In genomic region chr2:167784071-167784400, GRCh38 we compare ENCODE assay signal across 19 cellular contexts.
DNase-seq lines count a peak whose midpoint lies in the region; ATAC-seq and TF ChIP-seq lines count a peak whose summit lies in the region.
"Had no signal": no experiment of that assay in that cellular context is flagged by ENCODE, and none has a peak within 500 bp of the region (broad histone marks: within the 10 kb centered on the region; RNA-seq: fewer than 3 reads in every experiment).

No MANE protein-coding gene starts in this region.

- TF ChIP-seq POLR2A in stomach (IDR thresholded peaks at IDR 0.05): no peak

- no peaks in the 10 kb centered on the region for H3K36me3 ChIP-seq in stomach
- H3K36me3 ChIP-seq: neutrophil, upper lobe of left lung had no signal

- H3K9me3 ChIP-seq in stomach: no peaks in the 10 kb centered on the region
- H3K9me3 ChIP-seq: neutrophil, upper lobe of left lung had no signal

- peaks cover 0 to 8% (median 0%) of the 10 kb centered on the region in 4 donors for H3K4me1 ChIP-seq in stomach
- H3K4me1 ChIP-seq: upper lobe of left lung had no signal

- no peak for TF ChIP-seq EP300 in stomach (IDR thresholded peaks at IDR 0.05)

- H3K36me3 Mint-ChIP-seq in glutamatergic neuron (ENCODE audit: unreplicated experiment): no peaks in the 10 kb centered on the region
- H3K36me3 Mint-ChIP-seq in progenitor cell of endocrine pancreas (ENCODE audit: insufficient read depth): peaks cover 7% of the 10 kb centered on the region
- H3K36me3 Mint-ChIP-seq: CD8-positive, alpha-beta T cell; mesothelial cell of epicardium had no signal

- intact Hi-C loops in stomach (cut with DNase I; ENCODE audit: low total_unique reads): no loop called here

- no peak overlapping the region for H3K27ac ChIP-seq in stomach
- H3K27ac ChIP-seq: neutrophil, upper lobe of left lung had no signal

- H3K4me3 ChIP-seq in stomach: no peak overlapping the region
- H3K4me3 ChIP-seq: upper lobe of left lung had no signal

- ATAC-seq in HG02610 (IDR thresholded peaks at IDR 0.05; ENCODE audit: unreplicated experiment) (no peak), left lobe of liver (no peak)
- ATAC-seq: CD8-positive, alpha-beta T cell; Panc1; right cardiac atrium; stimulated activated naive CD8-positive, alpha-beta T cell treated with anti-CD3 and anti-CD28 coated beads, Interleukin-15, Interleukin-2, amounts not matched to agents 100 U/mL and 50 U/mL, for 24 hours had no signal

- H3K9me3 Mint-ChIP-seq in glutamatergic neuron (ENCODE audit: unreplicated experiment) (peaks cover 8% of the 10 kb centered on the region), progenitor cell of endocrine pancreas (ENCODE audit: low read depth) (peaks cover 8% of the 10 kb centered on the region)
- H3K9me3 Mint-ChIP-seq: activated T-helper 2 cell treated with anti-CD3 and anti-CD28 coated beads, Interferon-gamma antibody, Interleukin-2, Interleukin-4, amounts not matched to agents 10 μg/mL and 5 μg/mL and 100 μg/mL, durations not matched to agents 14 hours and 24 hours and 36 hours; CD8-positive, alpha-beta T cell; central memory CD8-positive, alpha-beta T cell had no signal

- H3K4me3 Mint-ChIP-seq in glutamatergic neuron (ENCODE audit: unreplicated experiment): peak overlapping the region; percentile 84
- H3K4me3 Mint-ChIP-seq in progenitor cell of endocrine pancreas (ENCODE audit: low read depth): no peak overlapping the region
- H3K4me3 Mint-ChIP-seq: CD8-positive, alpha-beta T cell; central memory CD8-positive, alpha-beta T cell; mesothelial cell of epicardium had no signal

- TF ChIP-seq CTCF in glutamatergic neuron (IDR thresholded peaks at IDR 0.05; ENCODE audit: partially characterized antibody, unreplicated experiment): no peak
- no peak for TF ChIP-seq CTCF in progenitor cell of endocrine pancreas (IDR thresholded peaks at IDR 0.05; ENCODE audit: unreplicated experiment)
- no peak for TF ChIP-seq CTCF in stomach (IDR thresholded peaks at IDR 0.05)

- H3K27me3 Mint-ChIP-seq in glutamatergic neuron (ENCODE audit: unreplicated experiment): peaks cover 5% of the 10 kb centered on the region
- no peaks in the 10 kb centered on the region for H3K27me3 Mint-ChIP-seq in progenitor cell of endocrine pancreas

- no peaks in the 10 kb centered on the region for H3K27me3 ChIP-seq in stomach
- H3K27me3 ChIP-seq: neutrophil, upper lobe of left lung had no signal

- DNase-seq in HK-2 (ENCODE audit: unreplicated experiment) (peak; percentile 74), NCI-H748 treated with DMSO at 0.1 percent for 48 hours (lab: John Stamatoyannopoulos, UW) (peak; percentile 10), glutamatergic neuron (peak; percentile 33), progenitor cell of endocrine pancreas (ENCODE audit: low spot score, unreplicated experiment) (no peak), stomach (no peak), left lobe of liver (ENCODE audit: low spot score) (no peak), NCI-H1048 (lab: John Stamatoyannopoulos, UW) (no peak)
- DNase-seq: CD8-positive, alpha-beta T cell; DND-41; effector memory CD4-positive, alpha-beta T cell; right cardiac atrium; stimulated activated naive CD8-positive, alpha-beta T cell treated with anti-CD3 and anti-CD28 coated beads, Interleukin-15, Interleukin-2, amounts not matched to agents 100 U/mL and 50 U/mL, for 24 hours; upper lobe of left lung had no signal

- H3K27ac Mint-ChIP-seq in glutamatergic neuron (ENCODE audit: unreplicated experiment): peak overlapping the region; percentile 99
- H3K27ac Mint-ChIP-seq in progenitor cell of endocrine pancreas: peak overlapping the region; percentile 70
- H3K27ac Mint-ChIP-seq: activated T-helper 2 cell treated with anti-CD3 and anti-CD28 coated beads, Interferon-gamma antibody, Interleukin-2, Interleukin-4, amounts not matched to agents 10 μg/mL and 5 μg/mL and 100 μg/mL, durations not matched to agents 14 hours and 24 hours and 36 hours; CD8-positive, alpha-beta T cell; mesothelial cell of epicardium had no signal

- WGBS in stomach, 5 donors: 57 to 73% (median 71%) methylated on average over 3 of the region's 3 CpGs

- peaks cover 30% of the 10 kb centered on the region for H3K4me1 Mint-ChIP-seq in glutamatergic neuron (ENCODE audit: low read depth, unreplicated experiment)
- H3K4me1 Mint-ChIP-seq in progenitor cell of endocrine pancreas (ENCODE audit: low read depth): peaks cover 50% of the 10 kb centered on the region
- H3K4me1 Mint-ChIP-seq: central memory CD8-positive, alpha-beta T cell had no signal

Comparison
In these comparisons a context has a peak if more than half of its experiments do, and no peak if none do; other contexts are left out.
1. DNase-seq: peak in HK-2 (single experiment), NCI-H748 treated with DMSO at 0.1 percent for 48 hours (single experiment) and glutamatergic neuron (single experiment); none in progenitor cell of endocrine pancreas (single experiment), stomach (single experiment), left lobe of liver (single experiment) and NCI-H1048 (single experiment).